21 cellular contexts compared by ENCODE assay signal in genomic region chr22:47188337-47189055, GRCh38.
DNase-seq lines count a peak whose midpoint lies in the region; ATAC-seq lines count a peak whose summit lies in the region.
"Had no signal": no experiment of that assay in that cellular context is flagged by ENCODE, and none has a peak within 500 bp of the region (broad histone marks: within the 10 kb centered on the region; RNA-seq: fewer than 3 reads in every experiment).

No MANE protein-coding gene starts in this region.

- ATAC-seq in GM21723 (IDR thresholded peaks at IDR 0.05; ENCODE audit: unreplicated experiment): no peak
- ATAC-seq: activated T-helper 17 cell treated with anti-CD3 and anti-CD28 coated beads, Interleukin-2, amount 50 U/mL, for 72 hours; left ventricle myocardium superior; PC-3; T-cell had no signal

- intact Hi-C loops in posterior vena cava (cut with DNase I): no loop called here

- DNase-seq in NCI-H146 (lab: John Stamatoyannopoulos, UW) (peak; percentile 11), NCI-H146 treated with DMSO at 0.1 percent for 48 hours (lab: John Stamatoyannopoulos, UW; ENCODE audit: unreplicated experiment) (no peak), COLO668 (lab: John Stamatoyannopoulos, UW; ENCODE audit: unreplicated experiment) (peak; percentile 78), kidney tubule cell (ENCODE audit: low spot score) (peak; percentile 13), posterior vena cava (ENCODE audit: low spot score) (peak; percentile 38), OCI-M1 (lab: John Stamatoyannopoulos, UW) (no peak), T1000 (lab: John Stamatoyannopoulos, UW) (no peak)
- DNase-seq: activated CD4-positive, alpha-beta T cell treated with anti-CD3 and anti-CD28 coated beads for 4 hours; brain microvascular endothelial cell; COR-L47; left ventricle myocardium superior; MG63; NCI-H1694 treated with DMSO at 0.1 percent for 48 hours; NCI-H82; PC-3; stimulated activated CD4-positive, alpha-beta T cell treated with anti-CD3 and anti-CD28 coated beads, Interleukin-2, amount 100 ng/mL, for 48 hours; stimulated activated naive CD4-positive, alpha-beta T cell; thyroid gland had no signal

Comparison
In these comparisons a context has a peak if more than half of its experiments do, and no peak if none do; other contexts are left out.
1. DNase-seq: peak in NCI-H146 (single experiment), COLO668 (single experiment), kidney tubule cell (single experiment) and posterior vena cava (single experiment); none in NCI-H146 treated with DMSO at 0.1 percent for 48 hours (single experiment), OCI-M1 (single experiment) and T1000 (single experiment).